23 cellular contexts compared by ENCODE assay signal in genomic region chr14:51365241-51365940, GRCh38.
DNase-seq lines count a peak whose midpoint lies in the region; ATAC-seq and TF ChIP-seq lines count a peak whose summit lies in the region.
"Had no signal": no experiment of that assay in that cellular context is flagged by ENCODE, and none has a peak within 500 bp of the region (broad histone marks: within the 10 kb centered on the region; RNA-seq: fewer than 3 reads in every experiment).

No MANE protein-coding gene starts in this region.

- H2BK12ac ChIP-seq in mesenchymal stem cell (ENCODE audit: low read length in 2 of 2), result peak overlapping the region in 1 of 2 experiments; percentile 29

- no peaks in the 10 kb centered on the region for H3K79me1 ChIP-seq in mesenchymal stem cell (replicated peaks; ENCODE audit: low read length, poor library complexity, severe bottlenecking)

- H3K9me3 ChIP-seq in mesenchymal stem cell (ENCODE audit: control insufficient read depth, low read length), result no peaks in the 10 kb centered on the region
- H3K9me3 ChIP-seq in vagina, result no peaks in the 10 kb centered on the region
- H3K9me3 ChIP-seq in right lobe of liver, result no peaks in the 10 kb centered on the region

- H2BK15ac ChIP-seq in mesenchymal stem cell (ENCODE audit: low read depth, poor library complexity, severe bottlenecking), result peak overlapping the region; percentile 44

- DNase-seq in NCI-H82 (lab: John Stamatoyannopoulos, UW), result peak; percentile 9
- no peak for DNase-seq in NCI-H82 treated with DMSO at 0.1 percent for 48 hours (lab: John Stamatoyannopoulos, UW; ENCODE audit: unreplicated experiment)
- DNase-seq in fibroblast of gingiva (ENCODE audit: low read depth), result peak; percentile 55
- DNase-seq in mesenchymal stem cell, result no peak
- no peak for DNase-seq in vagina (ENCODE audit: extremely low spot score in 2 of 2)
- no peak for DNase-seq in activated CD8-positive, alpha-beta T cell treated with anti-CD3 and anti-CD28 coated beads for 36 hours
- DNase-seq in right lobe of liver, result no peak
- DNase-seq: 8988T; AML-193; Calu3; CD8-positive, alpha-beta memory T cell; DMS153; EL; GF-D8; NCI-H1105; NCI-H146; NCI-H2029; NCI-H2227 treated with DMSO at 0.1 percent for 48 hours; OCI-M1; SHP77 had no signal

- peaks cover 9% of the 10 kb centered on the region for H3K27me3 Mint-ChIP-seq in activated CD8-positive, alpha-beta T cell treated with anti-CD3 and anti-CD28 coated beads for 36 hours
- H3K27me3 Mint-ChIP-seq: IgD-negative memory B cell had no signal

- intact Hi-C loops in vagina (cut with DNase I), result no loop called here
- intact Hi-C loops in activated CD8-positive, alpha-beta T cell treated with anti-CD3 and anti-CD28 coated beads for 36 hours (cut with micrococcal nuclease), result no loop called here
- intact Hi-C loops in right lobe of liver (cut with DNase I), result no loop called here

- H3K23ac ChIP-seq in mesenchymal stem cell (ENCODE audit: low read length in 2 of 2), result no peak overlapping the region

- H3K18ac ChIP-seq in mesenchymal stem cell (ENCODE audit: low read depth in 1 of 2, low read length in 2 of 2), result peak overlapping the region in 1 of 2 experiments; percentile 29

- H2BK5ac ChIP-seq in mesenchymal stem cell (ENCODE audit: low read depth, low read length, poor library complexity, severe bottlenecking), result no peak overlapping the region

- H3K27ac Mint-ChIP-seq in activated CD8-positive, alpha-beta T cell treated with anti-CD3 and anti-CD28 coated beads for 36 hours, result no peak overlapping the region
- H3K27ac Mint-ChIP-seq: CD8-positive, alpha-beta memory T cell; IgD-negative memory B cell had no signal

- H3K27me3 ChIP-seq in mesenchymal stem cell (ENCODE audit: control insufficient read depth in 1 of 2, insufficient read depth in 1 of 2, low read length in 2 of 2) (no peaks in the 10 kb centered on the region), vagina (no peaks in the 10 kb centered on the region), right lobe of liver (no peaks in the 10 kb centered on the region)

- no peaks in the 10 kb centered on the region for H3K9me3 Mint-ChIP-seq in activated CD8-positive, alpha-beta T cell treated with anti-CD3 and anti-CD28 coated beads for 36 hours
- H3K9me3 Mint-ChIP-seq: CD8-positive, alpha-beta memory T cell; IgD-negative memory B cell had no signal

- no peak overlapping the region for H2AFZ ChIP-seq in mesenchymal stem cell (ENCODE audit: low read depth, low read length)

- H3K4me3 ChIP-seq in mesenchymal stem cell (ENCODE audit: insufficient read depth in 1 of 2, low read depth in 1 of 2, low read length in 2 of 2) (peak overlapping the region in 1 of 2 experiments; percentile 26), vagina (no peak overlapping the region), right lobe of liver (no peak overlapping the region)

- peak overlapping the region; percentile 44 for H3K9ac ChIP-seq in mesenchymal stem cell (ENCODE audit: low read length)

- POLR2A ChIA-PET in activated CD8-positive, alpha-beta T cell treated with anti-CD3 and anti-CD28 coated beads for 36 hours (lab: Charles Lee), result no interaction called here

- no peak overlapping the region for H4K8ac ChIP-seq in mesenchymal stem cell (ENCODE audit: low read length)

- TF ChIP-seq CTCF in vagina (IDR thresholded peaks at IDR 0.05), result no peak
- TF ChIP-seq CTCF in activated CD8-positive, alpha-beta T cell treated with anti-CD3 and anti-CD28 coated beads for 36 hours (IDR thresholded peaks at IDR 0.05), result no peak
- no peak for TF ChIP-seq CTCF in right lobe of liver (IDR thresholded peaks at IDR 0.05)

- H3K27ac ChIP-seq in mesenchymal stem cell (ENCODE audit: low read length, poor library complexity, severe bottlenecking), result no peak overlapping the region
- peak overlapping the region; percentile 56 for H3K27ac ChIP-seq in vagina
- no peak overlapping the region for H3K27ac ChIP-seq in right lobe of liver
- H3K27ac ChIP-seq: C4-2B had no signal

- no peak overlapping the region for H3K4me2 ChIP-seq in mesenchymal stem cell (ENCODE audit: low read length, poor library complexity, severe bottlenecking)

- CTCF ChIA-PET in activated CD8-positive, alpha-beta T cell treated with anti-CD3 and anti-CD28 coated beads for 36 hours (lab: Charles Lee), result no interaction called here

- no peak overlapping the region for H3K4ac ChIP-seq in mesenchymal stem cell (ENCODE audit: low read depth in 1 of 2, low read length in 2 of 2)

- no peak overlapping the region for H3K14ac ChIP-seq in mesenchymal stem cell (ENCODE audit: low read length in 2 of 2)

- no peaks in the 10 kb centered on the region for H3K4me1 Mint-ChIP-seq in activated CD8-positive, alpha-beta T cell treated with anti-CD3 and anti-CD28 coated beads for 36 hours (ENCODE audit: low read depth)
- H3K4me1 Mint-ChIP-seq: CD8-positive, alpha-beta memory T cell; IgD-negative memory B cell had no signal

- no peak overlapping the region for H3K4me3 Mint-ChIP-seq in activated CD8-positive, alpha-beta T cell treated with anti-CD3 and anti-CD28 coated beads for 36 hours
- H3K4me3 Mint-ChIP-seq: CD8-positive, alpha-beta memory T cell; IgD-negative memory B cell had no signal

- WGBS in mesenchymal stem cell, result 90% methylated on average over 6 of the region's 6 CpGs
- WGBS in right lobe of liver (ENCODE audit: insufficient coverage, low coverage, low lambda C conversion rate, missing lambda C conversion rate), result 61% methylated on average over 6 of the region's 6 CpGs

- H3K36me3 ChIP-seq in mesenchymal stem cell (ENCODE audit: control insufficient read depth in 1 of 2, insufficient read depth in 2 of 2, low read depth in 1 of 2, low read length in 2 of 2), result no peaks in the 10 kb centered on the region
- H3K36me3 ChIP-seq in vagina, result no peaks in the 10 kb centered on the region
- no peaks in the 10 kb centered on the region for H3K36me3 ChIP-seq in right lobe of liver

- H4K91ac ChIP-seq in mesenchymal stem cell (ENCODE audit: low read length), result no peak overlapping the region

- H3K4me1 ChIP-seq in mesenchymal stem cell (ENCODE audit: control insufficient read depth, insufficient read depth, low read depth, low read length) (peaks cover 11% of the 10 kb centered on the region), vagina (peaks cover 42% of the 10 kb centered on the region), right lobe of liver (no peaks in the 10 kb centered on the region)

- H3K36me3 Mint-ChIP-seq in activated CD8-positive, alpha-beta T cell treated with anti-CD3 and anti-CD28 coated beads for 36 hours (ENCODE audit: low read depth), result no peaks in the 10 kb centered on the region
- H3K36me3 Mint-ChIP-seq: CD8-positive, alpha-beta memory T cell; IgD-negative memory B cell had no signal

- H2AK5ac ChIP-seq in mesenchymal stem cell (ENCODE audit: low read length, severe bottlenecking), result peak overlapping the region; percentile 86

- TF ChIP-seq POLR2A in vagina (IDR thresholded peaks at IDR 0.05), result no peak
- TF ChIP-seq POLR2A in right lobe of liver (IDR thresholded peaks at IDR 0.05), result no peak

- no peak overlapping the region for H2BK120ac ChIP-seq in mesenchymal stem cell (ENCODE audit: low read depth, low read length)

- ATAC-seq in activated CD8-positive, alpha-beta T cell treated with anti-CD3 and anti-CD28 coated beads for 36 hours, result no peak
- no peak for ATAC-seq in GM18502 (IDR thresholded peaks at IDR 0.05; ENCODE audit: poor library complexity, unreplicated experiment)
- no peak for ATAC-seq in right lobe of liver

Comparison
In these comparisons a context has a peak if more than half of its experiments do, and no peak if none do; other contexts are left out.
1. DNase-seq: peak in NCI-H82 (single experiment) and fibroblast of gingiva (single experiment); none in NCI-H82 treated with DMSO at 0.1 percent for 48 hours (single experiment), mesenchymal stem cell (single experiment), vagina (0 of 2), activated CD8-positive, alpha-beta T cell treated with anti-CD3 and anti-CD28 coated beads for 36 hours (single experiment) and right lobe of liver (0 of 3).